10 cellular contexts compared by ENCODE assay signal in the genomic region with DNA sequence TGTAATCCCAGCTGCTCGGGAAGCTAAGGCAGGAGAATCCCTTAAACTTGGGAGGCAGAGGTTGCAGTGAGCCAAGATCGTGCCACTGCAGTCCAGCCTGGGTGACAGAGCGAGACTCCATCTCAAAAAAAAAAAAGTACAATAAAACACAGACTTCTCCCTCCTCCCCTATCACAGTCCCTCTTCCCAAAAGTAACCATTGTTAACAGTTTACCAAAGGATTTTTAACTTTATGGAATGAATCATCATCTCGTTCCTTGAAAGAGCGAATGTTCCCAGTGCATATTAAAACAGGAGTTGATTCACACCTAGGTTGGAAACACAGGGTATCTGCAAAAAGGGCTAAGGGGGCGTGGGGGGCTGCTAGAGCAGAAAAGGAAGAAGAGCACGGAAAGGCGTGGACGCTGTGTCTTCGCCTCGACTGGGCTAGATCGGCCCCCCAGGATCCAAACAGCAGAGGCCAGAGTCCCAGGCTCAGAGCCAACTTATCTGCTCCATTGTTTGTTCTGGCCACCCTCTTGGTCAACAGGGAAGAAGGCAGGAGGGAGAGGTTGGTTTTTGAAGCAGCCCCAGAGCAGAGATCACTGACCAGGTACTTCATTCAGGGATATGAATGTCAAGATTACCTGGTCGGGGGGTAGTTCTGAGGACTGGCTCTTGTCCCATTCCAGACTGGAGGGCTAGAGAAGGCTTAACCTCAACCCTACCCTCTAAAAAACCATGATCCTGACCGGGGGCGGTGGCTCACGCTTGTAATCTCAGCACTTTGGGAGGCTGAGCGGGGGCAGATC. TPM values are rescaled to one million over a fixed set of nuclear protein-coding genes. Genes with fewer than 3 reads are reported as not detected.
DNase-seq lines count a peak whose midpoint lies in the region; ATAC-seq, FAIRE-seq and TF ChIP-seq lines count a peak whose summit lies in the region.
"Had no signal": no experiment of that assay in that cellular context is flagged by ENCODE, and none has a peak within 500 bp of the region (broad histone marks: within the 10 kb centered on the region; RNA-seq: fewer than 3 reads in every experiment).

No MANE protein-coding gene starts in this region.

- no peak overlapping the region for H3K4me3 ChIP-seq in astrocyte (ENCODE audit: insufficient read depth, low read depth, low read length)
- H3K4me3 ChIP-seq in liver (ENCODE audit: low read depth in 1 of 3, low read length in 3 of 3) = no peak overlapping the region
- no peak overlapping the region for H3K4me3 ChIP-seq in smooth muscle cell

- no peaks in the 10 kb centered on the region for H3K36me3 ChIP-seq in astrocyte (ENCODE audit: insufficient read depth, low read length)
- no peaks in the 10 kb centered on the region for H3K36me3 ChIP-seq in liver (ENCODE audit: control insufficient read depth in 4 of 4, insufficient read depth in 3 of 4, low read depth in 1 of 4, low read length in 3 of 4)
- no peaks in the 10 kb centered on the region for H3K36me3 ChIP-seq in smooth muscle cell (ENCODE audit: low read depth)

- H3K4me1 Mint-ChIP-seq in Calu3 (ENCODE audit: low read depth, unreplicated experiment) (peaks cover 47% of the 10 kb centered on the region), astrocyte (ENCODE audit: low read depth, unreplicated experiment) (peaks cover 29% of the 10 kb centered on the region)

- FAIRE-seq in astrocyte (lab: Jason Lieb, UNC) = no peak

- no peaks in the 10 kb centered on the region for H3K27me3 Mint-ChIP-seq in Calu3 (ENCODE audit: unreplicated experiment)
- H3K27me3 Mint-ChIP-seq in astrocyte (ENCODE audit: low read depth, unreplicated experiment) = no peaks in the 10 kb centered on the region

- peaks cover 8% of the 10 kb centered on the region for H3F3A ChIP-seq in smooth muscle cell (ENCODE audit: low read depth)

- H3K9ac ChIP-seq in astrocyte (ENCODE audit: low read length) = no peak overlapping the region
- H3K9ac ChIP-seq in liver (ENCODE audit: low read depth in 1 of 2, low read length in 2 of 2) = no peak overlapping the region
- no peak overlapping the region for H3K9ac ChIP-seq in smooth muscle cell (ENCODE audit: low read depth)

- peaks cover 18% of the 10 kb centered on the region for H4K20me1 ChIP-seq in astrocyte (ENCODE audit: insufficient read depth, low read length)
- H4K20me1 ChIP-seq in smooth muscle cell (ENCODE audit: low read depth) = peaks cover 18% of the 10 kb centered on the region

- H3K27ac Mint-ChIP-seq in Calu3 (ENCODE audit: unreplicated experiment) (peak overlapping the region; percentile 94), astrocyte (ENCODE audit: unreplicated experiment) (peak overlapping the region; percentile 34)

- 29% methylated on average over 17 of the region's 17 CpGs for WGBS in liver
- WGBS in smooth muscle cell (ENCODE audit: low lambda C conversion rate) = 80% methylated on average over 17 of the region's 17 CpGs

- no peak overlapping the region for H2AFZ ChIP-seq in astrocyte (ENCODE audit: low read depth, low read length)
- no peak overlapping the region for H2AFZ ChIP-seq in smooth muscle cell (ENCODE audit: low read depth)

- no TSS peak for BruUV-seq in Calu3 (replicated peaks; lab: Mats Ljungman, UMichigan)

- peak in 1 of 2 donors; percentile 47 for TF ChIP-seq RAD21 in liver (IDR thresholded peaks at IDR 0.05)

- H3K4me3 Mint-ChIP-seq in Calu3 (ENCODE audit: low read depth, unreplicated experiment) = peak overlapping the region; percentile 100
- H3K4me3 Mint-ChIP-seq in astrocyte (ENCODE audit: unreplicated experiment) = peak overlapping the region; percentile 84

- DNase-seq in Calu3 (peak; percentile 41), astrocyte (ENCODE audit: low read depth) (peak; percentile 31), smooth muscle cell (lab: John Stamatoyannopoulos, UW; ENCODE audit: unreplicated experiment) (no peak), inferior parietal cortex (ENCODE audit: extremely low spot score) (no peak), HK-2 (ENCODE audit: unreplicated experiment) (no peak)
- DNase-seq: MM.1S, NCI-H345 had no signal

- H3K36me3 Mint-ChIP-seq in Calu3 (ENCODE audit: insufficient read depth, unreplicated experiment) (peaks cover 75% of the 10 kb centered on the region), astrocyte (ENCODE audit: low read depth, unreplicated experiment) (no peaks in the 10 kb centered on the region)

- H3K9me3 Mint-ChIP-seq in Calu3 (ENCODE audit: low read depth, unreplicated experiment) = no peaks in the 10 kb centered on the region
- no peaks in the 10 kb centered on the region for H3K9me3 Mint-ChIP-seq in astrocyte (ENCODE audit: unreplicated experiment)

- CTCF ChIA-PET in Calu3 (lab: Charles Lee) = interaction anchor here (6.8 kb wide), 1 partner anchor 12 kb away, joined by 86 read pairs; no protein-coding TSS in a partner anchor

- intact Hi-C loops in Calu3 (cut with micrococcal nuclease; ENCODE audit: unreplicated experiment) = no loop called here

- TF ChIP-seq CTCF in Calu3 (IDR thresholded peaks at IDR 0.05; ENCODE audit: unreplicated experiment) = no peak
- no peak for TF ChIP-seq CTCF in astrocyte (IDR thresholded peaks at IDR 0.05; ENCODE audit: insufficient read depth, low read depth, low read length)
- no peak for TF ChIP-seq CTCF in liver (IDR thresholded peaks at IDR 0.05; ENCODE audit: low read depth, low read length, missing input control)
- TF ChIP-seq CTCF in smooth muscle cell (IDR thresholded peaks at IDR 0.05; ENCODE audit: borderline replicate concordance, insufficient read depth, poor library complexity, severe bottlenecking) = no peak

- H3K4me1 ChIP-seq in astrocyte (ENCODE audit: insufficient read depth, low read length) (peaks cover 44% of the 10 kb centered on the region), liver (ENCODE audit: control insufficient read depth in 4 of 4, insufficient read depth in 4 of 4, low read length in 3 of 4) (peaks cover 19 to 74% (median 56%) of the 10 kb centered on the region in 4 donors), smooth muscle cell (ENCODE audit: low read depth) (peaks cover 39% of the 10 kb centered on the region)

- ATAC-seq in HG02763 (IDR thresholded peaks at IDR 0.05; ENCODE audit: unreplicated experiment) (no peak), GM21717 (IDR thresholded peaks at IDR 0.05; ENCODE audit: unreplicated experiment) (no peak)

- H3K4me2 ChIP-seq in astrocyte (ENCODE audit: low read length) (peak overlapping the region; percentile 90), smooth muscle cell (no peak overlapping the region)

- H3K9me3 ChIP-seq in astrocyte (ENCODE audit: insufficient read depth, low read depth, low read length) (no peaks in the 10 kb centered on the region), liver (ENCODE audit: control insufficient read depth in 4 of 4, low read length in 3 of 4) (no peaks in the 10 kb centered on the region), smooth muscle cell (replicated peaks; ENCODE audit: low read depth) (no peaks in the 10 kb centered on the region)

- no peaks in the 10 kb centered on the region for H3K27me3 ChIP-seq in astrocyte (ENCODE audit: insufficient read depth, low read length)
- H3K27me3 ChIP-seq in liver (ENCODE audit: control insufficient read depth in 4 of 4, insufficient read depth in 4 of 4, low read length in 3 of 4) = no peaks in the 10 kb centered on the region
- H3K27me3 ChIP-seq in smooth muscle cell (ENCODE audit: low read depth) = no peaks in the 10 kb centered on the region

- H3K27ac ChIP-seq in astrocyte (ENCODE audit: low read depth, low read length) = no peak overlapping the region
- H3K27ac ChIP-seq in liver (ENCODE audit: low read depth in 1 of 2, low read length in 2 of 2) = peak overlapping the region; percentile 72 to 94
- H3K27ac ChIP-seq in smooth muscle cell (ENCODE audit: low read depth) = peak overlapping the region; percentile 75

- peaks cover 36% of the 10 kb centered on the region for H3K79me2 ChIP-seq in astrocyte (ENCODE audit: insufficient read depth, low read length)
- H3K79me2 ChIP-seq in smooth muscle cell (ENCODE audit: low read depth) = peaks cover 23% of the 10 kb centered on the region

RNA-seq across cellular contexts. Expression of gene AHNAK, which starts 2.1 kb away (rescaled TPM):
- total RNA-seq in Calu3 (2022) (246 and 253 TPM in 2 replicates), astrocyte (305 and 378 TPM in 2 replicates), liver (100 to 1,000 TPM in 1 of 2 donors, 10 to 100 TPM in 1; 53.6 to 110 TPM), smooth muscle cell (229 and 240 TPM in 2 replicates)
- polyA plus RNA-seq in liver (10 to 100 TPM; 22.6 to 22.7 TPM), smooth muscle cell (27.2 and 58.8 TPM in 2 replicates)

RNA-seq across cellular contexts. Expression of gene EEF1G, which starts 25.0 kb away (rescaled TPM):
- 970 and 1,189 TPM in 2 replicates for total RNA-seq in Calu3 (2022)
- total RNA-seq in astrocyte = 1,185 and 1,298 TPM in 2 replicates
- total RNA-seq in liver = 100 to 1,000 TPM; 373 to 640 TPM
- 100 to 1,000 TPM; 251 to 566 TPM for polyA plus RNA-seq in liver
- 773 and 864 TPM in 2 replicates for total RNA-seq in smooth muscle cell
- polyA plus RNA-seq in smooth muscle cell = 433 and 463 TPM in 2 replicates

RNA-seq across cellular contexts. Expression of gene TUT1, which starts 42.6 kb away (rescaled TPM):
- total RNA-seq in Calu3 (2022) (21.9 and 26.3 TPM in 2 replicates), astrocyte (16.8 and 18.3 TPM in 2 replicates), liver (10 to 100 TPM in 1 of 2 donors, 1 to 10 TPM in 1; 5.6 to 12.1 TPM), smooth muscle cell (3.0 and 5.5 TPM in 2 replicates)
- polyA plus RNA-seq in liver (10 to 100 TPM; 15.2 to 15.8 TPM), smooth muscle cell (15.9 and 18.6 TPM in 2 replicates)

RNA-seq across cellular contexts. Expression of gene MTA2, which starts 52.9 kb away (rescaled TPM):
- total RNA-seq in Calu3 (2022) (90.4 and 97.2 TPM in 2 replicates), astrocyte (123 and 136 TPM in 2 replicates), liver (10 to 100 TPM; 43.1 to 55.3 TPM), smooth muscle cell (57.0 and 65.9 TPM in 2 replicates)
- polyA plus RNA-seq in liver (10 to 100 TPM in 1 of 2 donors, 1 to 10 TPM in 1; 4.4 to 21.4 TPM), smooth muscle cell (20.5 and 22.7 TPM in 2 replicates)

Comparison
In these comparisons a context has a peak if more than half of its experiments do, and no peak if none do; other contexts are left out.
1. DNase-seq: peak in Calu3 (single experiment) and astrocyte (single experiment); none in smooth muscle cell (single experiment), inferior parietal cortex (single experiment) and HK-2 (single experiment).